ENCODE assay signal across 1 cellular context in the genomic region with DNA sequence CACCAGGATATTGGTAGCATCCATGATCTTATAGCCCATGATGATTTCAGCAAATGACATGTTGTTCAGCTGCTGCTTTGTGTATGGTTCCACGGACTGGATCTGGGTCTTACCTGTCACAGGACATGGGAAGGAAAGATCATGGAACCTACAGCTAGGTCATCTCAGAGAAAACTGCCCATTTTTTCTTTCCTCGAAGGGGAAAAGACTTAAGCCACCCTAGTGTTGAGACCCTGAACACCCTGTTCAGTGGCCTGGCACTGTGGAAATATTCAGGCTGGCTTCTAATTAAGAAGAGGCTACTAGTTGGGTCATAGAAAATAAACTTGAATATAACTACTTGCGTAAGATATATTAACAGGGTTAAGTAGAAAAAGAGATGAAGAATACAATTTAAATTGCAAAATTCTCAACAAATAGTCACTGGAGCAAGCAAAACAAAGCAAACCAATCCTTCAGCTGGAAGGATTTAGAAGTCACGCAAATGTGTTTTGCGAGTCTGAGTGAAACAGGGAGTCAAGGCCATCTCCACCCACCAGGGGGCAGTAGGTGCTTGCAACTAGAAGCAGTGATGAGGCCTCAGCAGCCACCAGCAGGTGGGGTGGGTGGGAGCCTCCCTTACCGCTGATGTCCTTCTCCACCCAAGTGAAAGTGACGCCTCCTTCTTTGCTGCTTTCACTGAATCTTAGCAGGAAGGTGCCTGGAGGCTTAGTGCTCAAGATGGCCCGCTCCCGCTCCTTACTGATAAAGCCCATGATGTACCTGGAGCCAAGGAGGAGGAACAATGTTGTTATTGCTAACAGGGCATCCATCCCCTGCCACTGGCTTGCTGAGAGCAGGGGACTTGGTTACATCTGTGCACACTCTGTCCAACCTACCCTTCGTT.
TF ChIP-seq lines count a peak whose summit lies in the region.

No MANE protein-coding gene starts in this region.

TF ChIP-seq in K562, 482 proteins besides CTCF, POLR2A, EP300 and RAD21 (continued from another document and continues in another):
- TF ChIP-seq, protein P1, sequence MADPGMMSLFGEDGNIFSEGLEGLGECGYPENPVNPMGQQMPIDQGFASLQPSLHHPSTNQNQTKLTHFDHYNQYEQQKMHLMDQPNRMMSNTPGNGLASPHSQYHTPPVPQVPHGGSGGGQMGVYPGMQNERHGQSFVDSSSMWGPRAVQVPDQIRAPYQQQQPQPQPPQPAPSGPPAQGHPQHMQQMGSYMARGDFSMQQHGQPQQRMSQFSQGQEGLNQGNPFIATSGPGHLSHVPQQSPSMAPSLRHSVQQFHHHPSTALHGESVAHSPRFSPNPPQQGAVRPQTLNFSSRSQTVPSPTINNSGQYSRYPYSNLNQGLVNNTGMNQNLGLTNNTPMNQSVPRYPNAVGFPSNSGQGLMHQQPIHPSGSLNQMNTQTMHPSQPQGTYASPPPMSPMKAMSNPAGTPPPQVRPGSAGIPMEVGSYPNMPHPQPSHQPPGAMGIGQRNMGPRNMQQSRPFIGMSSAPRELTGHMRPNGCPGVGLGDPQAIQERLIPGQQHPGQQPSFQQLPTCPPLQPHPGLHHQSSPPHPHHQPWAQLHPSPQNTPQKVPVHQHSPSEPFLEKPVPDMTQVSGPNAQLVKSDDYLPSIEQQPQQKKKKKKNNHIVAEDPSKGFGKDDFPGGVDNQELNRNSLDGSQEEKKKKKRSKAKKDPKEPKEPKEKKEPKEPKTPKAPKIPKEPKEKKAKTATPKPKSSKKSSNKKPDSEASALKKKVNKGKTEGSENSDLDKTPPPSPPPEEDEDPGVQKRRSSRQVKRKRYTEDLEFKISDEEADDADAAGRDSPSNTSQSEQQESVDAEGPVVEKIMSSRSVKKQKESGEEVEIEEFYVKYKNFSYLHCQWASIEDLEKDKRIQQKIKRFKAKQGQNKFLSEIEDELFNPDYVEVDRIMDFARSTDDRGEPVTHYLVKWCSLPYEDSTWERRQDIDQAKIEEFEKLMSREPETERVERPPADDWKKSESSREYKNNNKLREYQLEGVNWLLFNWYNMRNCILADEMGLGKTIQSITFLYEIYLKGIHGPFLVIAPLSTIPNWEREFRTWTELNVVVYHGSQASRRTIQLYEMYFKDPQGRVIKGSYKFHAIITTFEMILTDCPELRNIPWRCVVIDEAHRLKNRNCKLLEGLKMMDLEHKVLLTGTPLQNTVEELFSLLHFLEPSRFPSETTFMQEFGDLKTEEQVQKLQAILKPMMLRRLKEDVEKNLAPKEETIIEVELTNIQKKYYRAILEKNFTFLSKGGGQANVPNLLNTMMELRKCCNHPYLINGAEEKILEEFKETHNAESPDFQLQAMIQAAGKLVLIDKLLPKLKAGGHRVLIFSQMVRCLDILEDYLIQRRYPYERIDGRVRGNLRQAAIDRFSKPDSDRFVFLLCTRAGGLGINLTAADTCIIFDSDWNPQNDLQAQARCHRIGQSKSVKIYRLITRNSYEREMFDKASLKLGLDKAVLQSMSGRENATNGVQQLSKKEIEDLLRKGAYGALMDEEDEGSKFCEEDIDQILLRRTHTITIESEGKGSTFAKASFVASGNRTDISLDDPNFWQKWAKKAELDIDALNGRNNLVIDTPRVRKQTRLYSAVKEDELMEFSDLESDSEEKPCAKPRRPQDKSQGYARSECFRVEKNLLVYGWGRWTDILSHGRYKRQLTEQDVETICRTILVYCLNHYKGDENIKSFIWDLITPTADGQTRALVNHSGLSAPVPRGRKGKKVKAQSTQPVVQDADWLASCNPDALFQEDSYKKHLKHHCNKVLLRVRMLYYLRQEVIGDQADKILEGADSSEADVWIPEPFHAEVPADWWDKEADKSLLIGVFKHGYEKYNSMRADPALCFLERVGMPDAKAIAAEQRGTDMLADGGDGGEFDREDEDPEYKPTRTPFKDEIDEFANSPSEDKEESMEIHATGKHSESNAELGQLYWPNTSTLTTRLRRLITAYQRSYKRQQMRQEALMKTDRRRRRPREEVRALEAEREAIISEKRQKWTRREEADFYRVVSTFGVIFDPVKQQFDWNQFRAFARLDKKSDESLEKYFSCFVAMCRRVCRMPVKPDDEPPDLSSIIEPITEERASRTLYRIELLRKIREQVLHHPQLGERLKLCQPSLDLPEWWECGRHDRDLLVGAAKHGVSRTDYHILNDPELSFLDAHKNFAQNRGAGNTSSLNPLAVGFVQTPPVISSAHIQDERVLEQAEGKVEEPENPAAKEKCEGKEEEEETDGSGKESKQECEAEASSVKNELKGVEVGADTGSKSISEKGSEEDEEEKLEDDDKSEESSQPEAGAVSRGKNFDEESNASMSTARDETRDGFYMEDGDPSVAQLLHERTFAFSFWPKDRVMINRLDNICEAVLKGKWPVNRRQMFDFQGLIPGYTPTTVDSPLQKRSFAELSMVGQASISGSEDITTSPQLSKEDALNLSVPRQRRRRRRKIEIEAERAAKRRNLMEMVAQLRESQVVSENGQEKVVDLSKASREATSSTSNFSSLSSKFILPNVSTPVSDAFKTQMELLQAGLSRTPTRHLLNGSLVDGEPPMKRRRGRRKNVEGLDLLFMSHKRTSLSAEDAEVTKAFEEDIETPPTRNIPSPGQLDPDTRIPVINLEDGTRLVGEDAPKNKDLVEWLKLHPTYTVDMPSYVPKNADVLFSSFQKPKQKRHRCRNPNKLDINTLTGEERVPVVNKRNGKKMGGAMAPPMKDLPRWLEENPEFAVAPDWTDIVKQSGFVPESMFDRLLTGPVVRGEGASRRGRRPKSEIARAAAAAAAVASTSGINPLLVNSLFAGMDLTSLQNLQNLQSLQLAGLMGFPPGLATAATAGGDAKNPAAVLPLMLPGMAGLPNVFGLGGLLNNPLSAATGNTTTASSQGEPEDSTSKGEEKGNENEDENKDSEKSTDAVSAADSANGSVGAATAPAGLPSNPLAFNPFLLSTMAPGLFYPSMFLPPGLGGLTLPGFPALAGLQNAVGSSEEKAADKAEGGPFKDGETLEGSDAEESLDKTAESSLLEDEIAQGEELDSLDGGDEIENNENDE (IDR thresholded peaks at IDR 0.05; ENCODE audit: low read depth, low read length) = no peak
- TF ChIP-seq ZNF696 (CRISPR knock-in tag; conservative IDR thresholded peaks at IDR 0.05) = no peak
- TF ChIP-seq FOXK2 (conservative IDR thresholded peaks at IDR 0.05 in 1 of 2, IDR thresholded peaks at IDR 0.05 in 1 of 2; ENCODE audit: low read depth in 2 of 2) = peak in 1 of 2 experiments; percentile 59; a peak in 1 of 4 replicates
- no peak; the same call in 1 of the 2 replicates for TF ChIP-seq SMAD3 (CRISPR knock-in tag; conservative IDR thresholded peaks at IDR 0.05)
- TF ChIP-seq ARID2 (IDR thresholded peaks at IDR 0.05) = peak; percentile 96
- TF ChIP-seq, protein P2, sequence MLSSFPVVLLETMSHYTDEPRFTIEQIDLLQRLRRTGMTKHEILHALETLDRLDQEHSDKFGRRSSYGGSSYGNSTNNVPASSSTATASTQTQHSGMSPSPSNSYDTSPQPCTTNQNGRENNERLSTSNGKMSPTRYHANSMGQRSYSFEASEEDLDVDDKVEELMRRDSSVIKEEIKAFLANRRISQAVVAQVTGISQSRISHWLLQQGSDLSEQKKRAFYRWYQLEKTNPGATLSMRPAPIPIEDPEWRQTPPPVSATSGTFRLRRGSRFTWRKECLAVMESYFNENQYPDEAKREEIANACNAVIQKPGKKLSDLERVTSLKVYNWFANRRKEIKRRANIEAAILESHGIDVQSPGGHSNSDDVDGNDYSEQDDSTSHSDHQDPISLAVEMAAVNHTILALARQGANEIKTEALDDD (IDR thresholded peaks at IDR 0.05) = no peak; the same call in 1 of the 2 replicates
- no peak for TF ChIP-seq CAMTA2 (CRISPR knock-in tag; conservative IDR thresholded peaks at IDR 0.05)
- TF ChIP-seq, protein P3, sequence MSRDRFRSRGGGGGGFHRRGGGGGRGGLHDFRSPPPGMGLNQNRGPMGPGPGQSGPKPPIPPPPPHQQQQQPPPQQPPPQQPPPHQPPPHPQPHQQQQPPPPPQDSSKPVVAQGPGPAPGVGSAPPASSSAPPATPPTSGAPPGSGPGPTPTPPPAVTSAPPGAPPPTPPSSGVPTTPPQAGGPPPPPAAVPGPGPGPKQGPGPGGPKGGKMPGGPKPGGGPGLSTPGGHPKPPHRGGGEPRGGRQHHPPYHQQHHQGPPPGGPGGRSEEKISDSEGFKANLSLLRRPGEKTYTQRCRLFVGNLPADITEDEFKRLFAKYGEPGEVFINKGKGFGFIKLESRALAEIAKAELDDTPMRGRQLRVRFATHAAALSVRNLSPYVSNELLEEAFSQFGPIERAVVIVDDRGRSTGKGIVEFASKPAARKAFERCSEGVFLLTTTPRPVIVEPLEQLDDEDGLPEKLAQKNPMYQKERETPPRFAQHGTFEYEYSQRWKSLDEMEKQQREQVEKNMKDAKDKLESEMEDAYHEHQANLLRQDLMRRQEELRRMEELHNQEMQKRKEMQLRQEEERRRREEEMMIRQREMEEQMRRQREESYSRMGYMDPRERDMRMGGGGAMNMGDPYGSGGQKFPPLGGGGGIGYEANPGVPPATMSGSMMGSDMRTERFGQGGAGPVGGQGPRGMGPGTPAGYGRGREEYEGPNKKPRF (IDR thresholded peaks at IDR 0.05; ENCODE audit: low read depth, low read length) = no peak
- no peak for TF ChIP-seq TCFL5 (CRISPR knock-in tag; conservative IDR thresholded peaks at IDR 0.05)
- TF ChIP-seq NCOA2 (IDR thresholded peaks at IDR 0.05; ENCODE audit: partially characterized antibody in 2 of 2) = no peak
- no peak for TF ChIP-seq PRPF4 (IDR thresholded peaks at IDR 0.05; ENCODE audit: insufficient read depth, low read depth, low read length, poor library complexity, severe bottlenecking)
- peak; percentile 100 for TF ChIP-seq SMC3 (conservative IDR thresholded peaks at IDR 0.05; ENCODE audit: insufficient read depth, low read depth, low read length)
- peak in 2 of 3 experiments; percentile 19 to 61 for TF ChIP-seq YY1 (IDR thresholded peaks at IDR 0.05; ENCODE audit: borderline replicate concordance in 1 of 3, control insufficient read depth in 1 of 3, extremely low read depth in 1 of 3, insufficient read depth in 3 of 3, insufficient read length in 1 of 3, insufficient replicate concordance in 2 of 3, low read depth in 1 of 3, low read length in 2 of 3)
- peak; percentile 73 for TF ChIP-seq CREM (IDR thresholded peaks at IDR 0.05; ENCODE audit: low read depth)
- TF ChIP-seq HDAC3 (IDR thresholded peaks at IDR 0.05; ENCODE audit: borderline replicate concordance, partially characterized antibody) = peak; percentile 29
- TF ChIP-seq CBX5 (IDR thresholded peaks at IDR 0.05; ENCODE audit: borderline replicate concordance, low read depth) = no peak
- no peak for TF ChIP-seq POLR2G (IDR thresholded peaks at IDR 0.05; ENCODE audit: low read depth, low read length)
- no peak for TF ChIP-seq ZFX (CRISPR knock-in tag; IDR thresholded peaks at IDR 0.05)
- no peak for TF ChIP-seq HNRNPUL1 (IDR thresholded peaks at IDR 0.05; ENCODE audit: low read length)
- no peak for TF ChIP-seq KDM2B (CRISPR knock-in tag; IDR thresholded peaks at IDR 0.05)
- TF ChIP-seq ETS2 (tag; IDR thresholded peaks at IDR 0.05; ENCODE audit: borderline replicate concordance, poor library complexity, severe bottlenecking) = no peak
- TF ChIP-seq, protein P4, sequence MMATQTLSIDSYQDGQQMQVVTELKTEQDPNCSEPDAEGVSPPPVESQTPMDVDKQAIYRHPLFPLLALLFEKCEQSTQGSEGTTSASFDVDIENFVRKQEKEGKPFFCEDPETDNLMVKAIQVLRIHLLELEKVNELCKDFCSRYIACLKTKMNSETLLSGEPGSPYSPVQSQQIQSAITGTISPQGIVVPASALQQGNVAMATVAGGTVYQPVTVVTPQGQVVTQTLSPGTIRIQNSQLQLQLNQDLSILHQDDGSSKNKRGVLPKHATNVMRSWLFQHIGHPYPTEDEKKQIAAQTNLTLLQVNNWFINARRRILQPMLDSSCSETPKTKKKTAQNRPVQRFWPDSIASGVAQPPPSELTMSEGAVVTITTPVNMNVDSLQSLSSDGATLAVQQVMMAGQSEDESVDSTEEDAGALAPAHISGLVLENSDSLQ (IDR thresholded peaks at IDR 0.05) = peak; percentile 19; the same call in 1 of the 2 replicates
- TF ChIP-seq, protein P5, sequence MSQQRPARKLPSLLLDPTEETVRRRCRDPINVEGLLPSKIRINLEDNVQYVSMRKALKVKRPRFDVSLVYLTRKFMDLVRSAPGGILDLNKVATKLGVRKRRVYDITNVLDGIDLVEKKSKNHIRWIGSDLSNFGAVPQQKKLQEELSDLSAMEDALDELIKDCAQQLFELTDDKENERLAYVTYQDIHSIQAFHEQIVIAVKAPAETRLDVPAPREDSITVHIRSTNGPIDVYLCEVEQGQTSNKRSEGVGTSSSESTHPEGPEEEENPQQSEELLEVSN (IDR thresholded peaks at IDR 0.05; ENCODE audit: borderline replicate concordance in 1 of 2, extremely low read depth in 1 of 2, insufficient read depth in 1 of 2, insufficient read length in 1 of 2, low read depth in 1 of 2, low read length in 1 of 2, poor library complexity in 1 of 2, severe bottlenecking in 1 of 2) = peak; percentile 32 to 41
- TF ChIP-seq GTF2A2 (tag; IDR thresholded peaks at IDR 0.05) = no peak
- TF ChIP-seq ZNF589 (CRISPR knock-in tag; IDR thresholded peaks at IDR 0.05; ENCODE audit: low read depth) = 0 out of 2 replicates have a peak, but pooled peaks have one; percentile 33
- TF ChIP-seq ZC3H8 (IDR thresholded peaks at IDR 0.05) = no peak
- TF ChIP-seq, protein P6, sequence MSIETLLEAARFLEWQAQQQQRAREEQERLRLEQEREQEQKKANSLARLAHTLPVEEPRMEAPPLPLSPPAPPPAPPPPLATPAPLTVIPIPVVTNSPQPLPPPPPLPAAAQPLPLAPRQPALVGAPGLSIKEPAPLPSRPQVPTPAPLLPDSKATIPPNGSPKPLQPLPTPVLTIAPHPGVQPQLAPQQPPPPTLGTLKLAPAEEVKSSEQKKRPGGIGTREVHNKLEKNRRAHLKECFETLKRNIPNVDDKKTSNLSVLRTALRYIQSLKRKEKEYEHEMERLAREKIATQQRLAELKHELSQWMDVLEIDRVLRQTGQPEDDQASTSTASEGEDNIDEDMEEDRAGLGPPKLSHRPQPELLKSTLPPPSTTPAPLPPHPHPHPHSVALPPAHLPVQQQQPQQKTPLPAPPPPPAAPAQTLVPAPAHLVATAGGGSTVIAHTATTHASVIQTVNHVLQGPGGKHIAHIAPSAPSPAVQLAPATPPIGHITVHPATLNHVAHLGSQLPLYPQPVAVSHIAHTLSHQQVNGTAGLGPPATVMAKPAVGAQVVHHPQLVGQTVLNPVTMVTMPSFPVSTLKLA (conservative IDR thresholded peaks at IDR 0.05) = peak in 1 of 2 experiments; percentile 54; a peak in 2 of 4 replicates
- no peak for TF ChIP-seq ZNF165 (CRISPR knock-in tag; IDR thresholded peaks at IDR 0.05; ENCODE audit: borderline replicate concordance)
- TF ChIP-seq SPI1 (IDR thresholded peaks at IDR 0.05; ENCODE audit: borderline replicate concordance, low read depth, low read length) = no peak
- TF ChIP-seq, protein P7, sequence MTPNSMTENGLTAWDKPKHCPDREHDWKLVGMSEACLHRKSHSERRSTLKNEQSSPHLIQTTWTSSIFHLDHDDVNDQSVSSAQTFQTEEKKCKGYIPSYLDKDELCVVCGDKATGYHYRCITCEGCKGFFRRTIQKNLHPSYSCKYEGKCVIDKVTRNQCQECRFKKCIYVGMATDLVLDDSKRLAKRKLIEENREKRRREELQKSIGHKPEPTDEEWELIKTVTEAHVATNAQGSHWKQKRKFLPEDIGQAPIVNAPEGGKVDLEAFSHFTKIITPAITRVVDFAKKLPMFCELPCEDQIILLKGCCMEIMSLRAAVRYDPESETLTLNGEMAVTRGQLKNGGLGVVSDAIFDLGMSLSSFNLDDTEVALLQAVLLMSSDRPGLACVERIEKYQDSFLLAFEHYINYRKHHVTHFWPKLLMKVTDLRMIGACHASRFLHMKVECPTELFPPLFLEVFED (CRISPR knock-in tag; conservative IDR thresholded peaks at IDR 0.05) = no peak
- TF ChIP-seq, protein P8, sequence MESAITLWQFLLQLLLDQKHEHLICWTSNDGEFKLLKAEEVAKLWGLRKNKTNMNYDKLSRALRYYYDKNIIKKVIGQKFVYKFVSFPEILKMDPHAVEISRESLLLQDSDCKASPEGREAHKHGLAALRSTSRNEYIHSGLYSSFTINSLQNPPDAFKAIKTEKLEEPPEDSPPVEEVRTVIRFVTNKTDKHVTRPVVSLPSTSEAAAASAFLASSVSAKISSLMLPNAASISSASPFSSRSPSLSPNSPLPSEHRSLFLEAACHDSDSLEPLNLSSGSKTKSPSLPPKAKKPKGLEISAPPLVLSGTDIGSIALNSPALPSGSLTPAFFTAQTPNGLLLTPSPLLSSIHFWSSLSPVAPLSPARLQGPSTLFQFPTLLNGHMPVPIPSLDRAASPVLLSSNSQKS (CRISPR knock-in tag; IDR thresholded peaks at IDR 0.05) = no peak
